ENCODE assay signal across 17 cellular contexts in genomic region chr2:10762651-10763460, GRCh38. TPM values are rescaled to one million over a fixed set of nuclear protein-coding genes. Genes with fewer than 3 reads are reported as not detected.
DNase-seq lines count a peak whose midpoint lies in the region; ATAC-seq, FAIRE-seq and TF ChIP-seq lines count a peak whose summit lies in the region.
"Had no signal": no experiment of that assay in that cellular context is flagged by ENCODE, and none has a peak within 500 bp of the region (broad histone marks: within the 10 kb centered on the region; RNA-seq: fewer than 3 reads in every experiment).

No MANE protein-coding gene starts in this region.

- no peak for TF ChIP-seq RAD21 in A549 (conservative IDR thresholded peaks at IDR 0.05 in 1 of 2, IDR thresholded peaks at IDR 0.05 in 1 of 2)
- TF ChIP-seq RAD21 in K562 (CRISPR knock-in tag; conservative IDR thresholded peaks at IDR 0.05 in 1 of 2, IDR thresholded peaks at IDR 0.05 in 1 of 2) = no peak

- no peaks in the 10 kb centered on the region for H3K79me1 ChIP-seq in H9 (ENCODE audit: insufficient read depth, low read depth, low read length, poor library complexity, severe bottlenecking)

- TF ChIP-seq EP300 in A549 (IDR thresholded peaks at IDR 0.05) (no peak), K562 (IDR thresholded peaks at IDR 0.05; ENCODE audit: low read length) (no peak)

- no peaks in the 10 kb centered on the region for H3K9me3 ChIP-seq in A549
- H3K9me3 ChIP-seq in H9 (ENCODE audit: control insufficient read depth, low read depth, low read length) = no peaks in the 10 kb centered on the region
- H3K9me3 ChIP-seq in K562 (replicated peaks; ENCODE audit: control insufficient read depth, insufficient read depth, low read depth, low read length) = no peaks in the 10 kb centered on the region

- in situ Hi-C loops in K562 (cut with MboI) = no loop called here

- H3K4me3 Mint-ChIP-seq in H9 = no peak overlapping the region; a peak in 1 of 5 replicates
- H3K4me3 Mint-ChIP-seq: activated T-helper 17 cell treated with anti-CD3 and anti-CD28 coated beads, Interleukin-2, amount 50 U/mL, for 72 hours; effector memory CD8-positive, alpha-beta T cell had no signal

- H3K4me2 ChIP-seq in A549 (peak overlapping the region; percentile 12; the same call in 1 of the 3 replicates), H9 (ENCODE audit: insufficient read depth, insufficient read length, low read length) (no peak overlapping the region), K562 (ENCODE audit: insufficient read depth, low read length) (peak overlapping the region; percentile 71)
- H3K4me2 ChIP-seq: hepatocyte had no signal

- no peak overlapping the region for H3K4ac ChIP-seq in H9 (ENCODE audit: low read depth, low read length)

- no peak overlapping the region for H3T11ph ChIP-seq in H9 (ENCODE audit: low read length)

- ATAC-seq in A549 (peak; percentile 24 to 55; a peak in 3 of 6 replicates), K562 (peak; percentile 87), GM18517 (IDR thresholded peaks at IDR 0.05; ENCODE audit: unreplicated experiment) (no peak), HG03175 (IDR thresholded peaks at IDR 0.05; ENCODE audit: unreplicated experiment) (no peak)
- ATAC-seq: activated T-helper 17 cell treated with anti-CD3 and anti-CD28 coated beads, Interleukin-2, amount 50 U/mL, for 72 hours; effector memory CD8-positive, alpha-beta T cell had no signal

- peaks cover 5 to 11% of the 10 kb centered on the region in 2 experiments for H3K4me1 Mint-ChIP-seq in H9
- H3K4me1 Mint-ChIP-seq: activated T-helper 17 cell treated with anti-CD3 and anti-CD28 coated beads, Interleukin-2, amount 50 U/mL, for 72 hours had no signal

- H3K79me2 ChIP-seq in H9 (ENCODE audit: insufficient read depth, low read length) = no peaks in the 10 kb centered on the region
- H3K79me2 ChIP-seq in K562 (ENCODE audit: control insufficient read depth, insufficient read depth, low read length) = no peaks in the 10 kb centered on the region
- H3K79me2 ChIP-seq: hepatocyte had no signal

- no TSS peak for BruUV-seq in K562 (replicated peaks; lab: Mats Ljungman, UMichigan)

- TF ChIP-seq POLR2A in A549 (IDR thresholded peaks at IDR 0.05; ENCODE audit: low read length) (no peak), K562 (conservative IDR thresholded peaks at IDR 0.05) (no peak)

- no peak overlapping the region for H3K14ac ChIP-seq in H9 (ENCODE audit: insufficient read depth, low read length)

- H3K9me1 ChIP-seq in K562 (ENCODE audit: control insufficient read depth, insufficient read depth, low read length) = no peaks in the 10 kb centered on the region

- no peak overlapping the region for H4K8ac ChIP-seq in H9 (replicated peaks; ENCODE audit: insufficient read length, low read depth, low read length)

- H3K9me3 Mint-ChIP-seq in H9 = no peaks in the 10 kb centered on the region
- H3K9me3 Mint-ChIP-seq: activated T-helper 17 cell treated with anti-CD3 and anti-CD28 coated beads, Interleukin-2, amount 50 U/mL, for 72 hours; effector memory CD8-positive, alpha-beta T cell had no signal

- POLR2A ChIA-PET in A549 (lab: Yijun Ruan, JAX) (interaction anchor here (0.7 kb wide), 1 partner anchor 15 kb away, joined by 7 read pairs; no protein-coding TSS in a partner anchor), K562 (lab: Yijun Ruan, JAX) (interaction anchor here (0.7 to 1.2 kb wide), 2 partner anchors 17 to 317 kb away, joined by 3 read pairs; no protein-coding TSS in a partner anchor)

- H3K27ac ChIP-seq in A549 (0 out of 6 replicates have a peak overlapping the region, but pooled peaks of 1 of the 2 experiments have one; percentile 8), H9 (ENCODE audit: insufficient read length, low read depth, low read length) (no peak overlapping the region), K562 (ENCODE audit: extremely low read depth, low read depth, low read length) (no peak overlapping the region)
- H3K27ac ChIP-seq: hepatocyte had no signal

- intact Hi-C loops in K562 (cut with micrococcal nuclease) = no loop called here

- H3K27me3 Mint-ChIP-seq in H9 (ENCODE audit: low read depth) = peaks cover 7% of the 10 kb centered on the region
- H3K27me3 Mint-ChIP-seq: activated T-helper 17 cell treated with anti-CD3 and anti-CD28 coated beads, Interleukin-2, amount 50 U/mL, for 72 hours had no signal

- no peak overlapping the region for H3K4me3 ChIP-seq in A549
- no peak overlapping the region for H3K4me3 ChIP-seq in K562
- H3K4me3 ChIP-seq: hepatocyte had no signal

- H2BK12ac ChIP-seq in H9 (ENCODE audit: insufficient read length, low read depth, low read length) = no peak overlapping the region

- no peak overlapping the region for H3K23ac ChIP-seq in H9 (ENCODE audit: insufficient read length, low read depth, low read length)

- H3K18ac ChIP-seq in H9 (ENCODE audit: insufficient read length, low read depth, low read length) = no peak overlapping the region

- DNase-seq in A549 (ENCODE audit: low read depth in 1 of 2, low spot score in 1 of 2) = no peak
- DNase-seq in H9 = no peak
- DNase-seq in K562 (ENCODE audit: extremely low read depth in 1 of 4, low spot score in 3 of 4) = peak; percentile 65 to 81 (median 78)
- DNase-seq in islet precursor cell = peak; percentile 54
- DNase-seq in activated CD8-positive, alpha-beta memory T cell treated with anti-CD3 and anti-CD28 coated beads for 24 hours = no peak
- no peak for DNase-seq in activated CD4-positive, CD25-positive, alpha-beta regulatory T cell treated with anti-CD3 and anti-CD28 coated beads, Interleukin-2, amount 50 U/mL, for 72 hours
- DNase-seq: activated CD4-positive, alpha-beta T cell treated with anti-CD3 and anti-CD28 coated beads, Interleukin-2, amount 50 U/mL, for 1 hour; effector memory CD8-positive, alpha-beta T cell; mesendoderm; stimulated activated CD4-positive, alpha-beta T cell treated with anti-CD3 and anti-CD28 coated beads, Interleukin-1b, Interleukin-23, amount 100 ng/mL, for 48 hours; T-helper 1 cell had no signal

- H3K9ac ChIP-seq in H9 (ENCODE audit: extremely low read depth, insufficient read length, low read length) (no peak overlapping the region), K562 (ENCODE audit: insufficient read depth in 1 of 2, low read depth in 2 of 2, low read length in 2 of 2) (peak overlapping the region in 1 of 2 experiments; percentile 76; a peak in 2 of 4 replicates)

- no peak overlapping the region for H4K5ac ChIP-seq in H9 (ENCODE audit: insufficient read length, low read depth, low read length)

- CTCF ChIA-PET in A549 (lab: Yijun Ruan, JAX) (interaction anchor here (1.2 to 1.5 kb wide), 2 partner anchors 10 to 12 kb away, joined by 3 read pairs; no protein-coding TSS in a partner anchor), K562 (lab: Yijun Ruan, JAX; ENCODE audit: low intra/inter-chr PET ratio) (no interaction called here)

- H3K4me1 ChIP-seq in A549 (no peaks in the 10 kb centered on the region), H9 (ENCODE audit: insufficient read depth, low read length) (no peaks in the 10 kb centered on the region), K562 (replicated peaks in 1 of 2; ENCODE audit: control insufficient read depth in 2 of 2, insufficient read depth in 2 of 2, low read length in 2 of 2) (peaks cover 6 to 8% of the 10 kb centered on the region in 2 experiments; a peak in 3 of 5 replicates)

- TF ChIP-seq CTCF in A549 (IDR thresholded peaks at IDR 0.05) (no peak), H9 (conservative IDR thresholded peaks at IDR 0.05) (no peak), K562 (IDR thresholded peaks at IDR 0.05 in 2 of 3, conservative IDR thresholded peaks at IDR 0.05 in 1 of 3; ENCODE audit: insufficient read depth in 2 of 3, low read depth in 1 of 3, low read length in 3 of 3) (no peak)

- no peaks in the 10 kb centered on the region for H3K36me3 Mint-ChIP-seq in H9 (ENCODE audit: insufficient read depth in 1 of 3, low read depth in 3 of 3)

- no peaks in the 10 kb centered on the region for H3K27me3 ChIP-seq in H9 (ENCODE audit: insufficient read depth, low read length)
- H3K27me3 ChIP-seq in K562 (ENCODE audit: control insufficient read depth in 2 of 2, insufficient read depth in 2 of 2, low read length in 2 of 2) = peaks cover 18 to 69% of the 10 kb centered on the region in 2 experiments
- H3K27me3 ChIP-seq: hepatocyte had no signal

- H2AK5ac ChIP-seq in H9 (ENCODE audit: insufficient read length, low read length) = no peak overlapping the region

- H3K27ac Mint-ChIP-seq in H9 = peak overlapping the region in 2 of 3 experiments; percentile 44 to 83; a peak in 2 of 7 replicates
- H3K27ac Mint-ChIP-seq: activated T-helper 17 cell treated with anti-CD3 and anti-CD28 coated beads, Interleukin-2, amount 50 U/mL, for 72 hours; effector memory CD8-positive, alpha-beta T cell; progenitor cell of endocrine pancreas had no signal

- H4K20me1 ChIP-seq in H9 (ENCODE audit: control insufficient read depth, insufficient read depth, insufficient read length) (no peaks in the 10 kb centered on the region), K562 (replicated peaks; ENCODE audit: control insufficient read depth, insufficient read depth, low read length) (no peaks in the 10 kb centered on the region)

- H2BK120ac ChIP-seq in H9 (ENCODE audit: low read depth, low read length, poor library complexity, severe bottlenecking) = no peak overlapping the region

- H2BK5ac ChIP-seq in H9 (ENCODE audit: insufficient read length, low read length) = no peak overlapping the region

- H2AFZ ChIP-seq in H9 (ENCODE audit: low read length) (no peak overlapping the region), K562 (ENCODE audit: low read depth, low read length) (peak overlapping the region; percentile 82)
- H2AFZ ChIP-seq: hepatocyte had no signal

- no peak for FAIRE-seq in A549 (lab: Jason Lieb, UNC)
- peak; percentile 63 for FAIRE-seq in K562 (lab: Jason Lieb, UNC)
- FAIRE-seq: urothelium cell line had no signal

- H3K56ac ChIP-seq in H9 (ENCODE audit: insufficient read length, low read depth, low read length) = no peak overlapping the region

- H2BK15ac ChIP-seq in H9 (ENCODE audit: low read depth, low read length) = no peak overlapping the region

- no peak overlapping the region for H4K91ac ChIP-seq in H9 (ENCODE audit: insufficient read length, low read depth, low read length)

- no peaks in the 10 kb centered on the region for H3K36me3 ChIP-seq in K562 (ENCODE audit: control insufficient read depth, insufficient read depth, low read length)

- WGBS in A549 (ENCODE audit: missing lambda C conversion rate) = 58% methylated on average over 21 of the region's 25 CpGs
- no CpG with 5 or more reads among the region's 25 CpGs for WGBS in H9 (ENCODE audit: extremely low coverage, insufficient read length, low lambda C conversion rate)
- 3% methylated on average over 24 of the region's 25 CpGs for WGBS in K562 (ENCODE audit: insufficient coverage, low coverage, missing lambda C conversion rate)

- no peak overlapping the region for H2BK20ac ChIP-seq in H9 (ENCODE audit: low read depth, low read length, poor library complexity, severe bottlenecking)

- H3K23me2 ChIP-seq in H9 (ENCODE audit: insufficient read length, low read depth, low read length, poor library complexity, severe bottlenecking) = no peaks in the 10 kb centered on the region

RNA-seq across cellular contexts. Expression of gene ATP6V1C2, which starts 41.4 kb away (rescaled TPM):
- polyA plus RNA-seq in A549 (2011; rRNA removed) (0.14 and 0.21 TPM in 2 replicates), A549 (2017; fragmentation: RNase III; extraction: RNeasy Plus Mini Kit Qiagen cat#74134 plus additional on column Dnase treatment) (0.08 to 0.18 TPM (median 0.09 TPM) in 3 replicates), K562 (2011; rRNA removed) (0.04 and 0.10 TPM in 2 replicates), K562 (2014; fragmentation: Illumina TruSeq; extraction: Trizol) (not detected in 2 replicates), K562 (2014; fragmentation: Nextera tagmentation; extraction: Ambion mirVana) (under 1 TPM; 0.28 to 0.31 TPM), K562 (2014; rRNA removed) (0.01 and 0.13 TPM in 2 replicates)
- polyA plus RNA-seq in A549 (2012; cell fraction: cytosol; rRNA removed) = 0.03 and 0.04 TPM in 2 replicates
- 0.01 TPM in 1 of 2 replicates, not detected in the other for polyA plus RNA-seq in A549 (2012; cell fraction: nucleus; rRNA removed)
- polyA minus RNA-seq in A549 (2011; rRNA and poly(A)+ RNA removed) = not detected in 2 replicates
- total RNA-seq in H9 (2021) (0.72 and 1.2 TPM in 2 replicates), K562 (2014; rRNA removed) (not detected in 2 replicates), K562 (2014; rRNA removed; fragmentation: Illumina TruSeq; extraction: Trizol) (not detected in 2 replicates), K562 (2015; rRNA removed; fragmentation: Illumina TruSeq; extraction: Trizol) (not detected in 2 replicates), K562 (2021) (0.09 TPM in 1 of 2 replicates, not detected in the other)
- 0.16 TPM in 1 of 2 replicates, not detected in the other for total RNA-seq in K562 (2011; cell fraction: chromatin; rRNA removed; ENCODE audit: low replicate concordance)
- not detected in 2 replicates for total RNA-seq in K562 (2011; cell fraction: nucleolus; rRNA removed)
- total RNA-seq in K562 (2011; cell fraction: nucleoplasm; rRNA removed) = not detected in 2 replicates
- polyA plus RNA-seq in K562 (2011; cell fraction: cytosol; rRNA removed) = not detected in 2 replicates
- polyA plus RNA-seq in K562 (2011; cell fraction: nucleus; rRNA removed) = 0.17 and 0.27 TPM in 2 replicates
- 1.0 and 1.5 TPM in 2 replicates for polyA plus RNA-seq in K562 (2012)
- polyA minus RNA-seq in K562 (2011; rRNA and poly(A)+ RNA removed) = not detected in 2 replicates
- polyA minus RNA-seq in K562 (2011; cell fraction: cytosol; rRNA and poly(A)+ RNA removed) = 3.1 TPM in 1 of 2 replicates, not detected in the other
- polyA minus RNA-seq in K562 (2011; cell fraction: nucleus; rRNA and poly(A)+ RNA removed) = 0.40 TPM in 1 of 2 replicates, not detected in the other
- total RNA-seq: activated T-helper 17 cell treated with anti-CD3 and anti-CD28 coated beads, Interleukin-2, amount 50 U/mL, for 72 hours had no signal

RNA-seq across cellular contexts. Expression of gene PDIA6, which starts 49.7 kb away (rescaled TPM):
- polyA plus RNA-seq in A549 (2011; rRNA removed) (292 and 442 TPM in 2 replicates), A549 (2017; fragmentation: RNase III; extraction: RNeasy Plus Mini Kit Qiagen cat#74134 plus additional on column Dnase treatment) (309 to 325 TPM (median 322 TPM) in 3 replicates), K562 (2011; rRNA removed) (184 and 234 TPM in 2 replicates), K562 (2014; fragmentation: Illumina TruSeq; extraction: Trizol) (218 and 268 TPM in 2 replicates), K562 (2014; fragmentation: Nextera tagmentation; extraction: Ambion mirVana) (100 to 1,000 TPM; 166 to 257 TPM), K562 (2014; rRNA removed) (189 and 200 TPM in 2 replicates)
- 170 and 188 TPM in 2 replicates for polyA plus RNA-seq in A549 (2012; cell fraction: cytosol; rRNA removed)
- 107 and 173 TPM in 2 replicates for polyA plus RNA-seq in A549 (2012; cell fraction: nucleus; rRNA removed)
- 98.3 and 120 TPM in 2 replicates for polyA minus RNA-seq in A549 (2011; rRNA and poly(A)+ RNA removed)
- total RNA-seq in H9 (2021) (296 and 301 TPM in 2 replicates), K562 (2014; rRNA removed) (171 and 185 TPM in 2 replicates), K562 (2014; rRNA removed; fragmentation: Illumina TruSeq; extraction: Trizol) (226 and 229 TPM in 2 replicates), K562 (2015; rRNA removed; fragmentation: Illumina TruSeq; extraction: Trizol) (226 and 233 TPM in 2 replicates), K562 (2021) (196 and 198 TPM in 2 replicates)
- total RNA-seq in K562 (2011; cell fraction: chromatin; rRNA removed; ENCODE audit: low replicate concordance) = 169 and 243 TPM in 2 replicates
- total RNA-seq in K562 (2011; cell fraction: nucleolus; rRNA removed) = 249 and 253 TPM in 2 replicates
- total RNA-seq in K562 (2011; cell fraction: nucleoplasm; rRNA removed) = 314 and 381 TPM in 2 replicates
- 78.8 and 175 TPM in 2 replicates for polyA plus RNA-seq in K562 (2011; cell fraction: cytosol; rRNA removed)
- polyA plus RNA-seq in K562 (2011; cell fraction: nucleus; rRNA removed) = 44.2 and 80.3 TPM in 2 replicates
- 231 and 241 TPM in 2 replicates for polyA plus RNA-seq in K562 (2012)
- polyA minus RNA-seq in K562 (2011; rRNA and poly(A)+ RNA removed) = 211 and 234 TPM in 2 replicates
- 74.0 and 79.4 TPM in 2 replicates for polyA minus RNA-seq in K562 (2011; cell fraction: cytosol; rRNA and poly(A)+ RNA removed)
- 19.8 and 37.5 TPM in 2 replicates for polyA minus RNA-seq in K562 (2011; cell fraction: nucleus; rRNA and poly(A)+ RNA removed)

Comparison
In these comparisons a context has a peak if more than half of its experiments do, and no peak if none do; other contexts are left out.
1. ATAC-seq: peak in A549 (2 of 2) and K562 (single experiment); none in GM18517 (single experiment) and HG03175 (single experiment).
2. DNase-seq: peak in K562 (4 of 4) and islet precursor cell (single experiment); none in A549 (0 of 2), H9 (single experiment), activated CD8-positive, alpha-beta memory T cell treated with anti-CD3 and anti-CD28 coated beads for 24 hours (single experiment) and activated CD4-positive, CD25-positive, alpha-beta regulatory T cell treated with anti-CD3 and anti-CD28 coated beads, Interleukin-2, amount 50 U/mL, for 72 hours (single experiment).
3. Of the 35 proteins assayed by ChIP-seq in both K562 and A549: peak only in K562: BHLHE40, KDM1A, USF2 and ZFP36; only in A549: none; in both: none; in neither: 30; mixed calls (peak in some experiments, not most) for 1.